Comparison of ENCODE assay signal across 10 cellular contexts in the genomic region with DNA sequence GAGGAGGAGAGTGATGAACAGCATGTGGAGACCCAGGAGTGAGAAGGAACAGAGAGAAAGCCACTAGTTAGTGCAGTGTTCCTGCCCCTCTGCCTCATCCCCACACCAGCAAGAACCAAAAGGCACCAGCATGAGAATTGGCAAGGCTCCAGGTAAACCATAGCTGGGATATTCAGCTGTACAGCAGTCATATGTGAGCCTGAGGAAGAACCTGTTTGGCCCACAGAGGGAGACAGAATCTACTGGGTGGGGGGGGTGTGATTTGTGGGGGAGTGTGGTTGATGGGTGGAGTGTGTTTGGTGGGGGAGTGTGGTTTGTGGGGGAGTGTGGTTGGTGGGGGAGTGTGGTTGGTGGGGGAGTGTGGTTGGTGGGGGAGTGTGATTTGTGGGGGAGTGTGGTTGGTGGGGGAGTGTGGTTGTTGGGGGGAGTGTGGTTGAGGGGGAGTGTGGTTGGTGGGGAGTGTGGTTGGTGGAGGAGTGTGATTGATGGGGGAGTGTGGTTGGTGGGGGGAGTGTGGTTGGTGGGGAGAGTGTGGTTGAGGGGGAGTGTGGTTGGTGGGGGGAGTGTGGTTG. TPM values are rescaled to one million over a fixed set of nuclear protein-coding genes. Genes with fewer than 3 reads are reported as not detected.
DNase-seq lines count a peak whose midpoint lies in the region; ATAC-seq and TF ChIP-seq lines count a peak whose summit lies in the region.
"Had no signal": no experiment of that assay in that cellular context is flagged by ENCODE, and none has a peak within 500 bp of the region (broad histone marks: within the 10 kb centered on the region; RNA-seq: fewer than 3 reads in every experiment).

No MANE protein-coding gene starts in this region.

- CTCF ChIA-PET in AG04450 (lab: Charles Lee) = no interaction called here
- CTCF ChIA-PET in activated CD4-positive, alpha-beta memory T cell treated with anti-CD3 and anti-CD28 coated beads, Interleukin-2, amount 10 ng/mL, durations not matched to agents 7 days and 5 days (lab: Charles Lee) = no interaction called here

- POLR2A ChIA-PET in AG04450 (lab: Yijun Ruan, JAX) = no interaction called here
- POLR2A ChIA-PET in activated CD4-positive, alpha-beta memory T cell treated with anti-CD3 and anti-CD28 coated beads, Interleukin-2, amount 10 ng/mL, durations not matched to agents 7 days and 5 days (lab: Charles Lee) = no interaction called here

- no peaks in the 10 kb centered on the region for H3K27me3 Mint-ChIP-seq in activated CD4-positive, alpha-beta memory T cell treated with anti-CD3 and anti-CD28 coated beads, Interleukin-2, amount 10 ng/mL, durations not matched to agents 7 days and 5 days

- H3K4me1 Mint-ChIP-seq in activated CD4-positive, alpha-beta memory T cell treated with anti-CD3 and anti-CD28 coated beads, Interleukin-2, amount 10 ng/mL, durations not matched to agents 7 days and 5 days = peaks cover 22% of the 10 kb centered on the region

- H3K27ac ChIP-seq in AG04450 (ENCODE audit: low read depth, low read length) (peak overlapping the region; percentile 31), GM23248 (peak overlapping the region; percentile 74)
- H3K27ac ChIP-seq: testis had no signal

- peaks cover 6% of the 10 kb centered on the region for H3K9me3 Mint-ChIP-seq in activated CD4-positive, alpha-beta memory T cell treated with anti-CD3 and anti-CD28 coated beads, Interleukin-2, amount 10 ng/mL, durations not matched to agents 7 days and 5 days

- no peak overlapping the region for H2AFZ ChIP-seq in GM23248

- 0 out of 2 replicates have a peak, but pooled peaks cover 2% of the 10 kb centered on the region for H4K20me1 ChIP-seq in GM23248 (ENCODE audit: insufficient read depth)

- no peak overlapping the region for H3K4me3 Mint-ChIP-seq in activated CD4-positive, alpha-beta memory T cell treated with anti-CD3 and anti-CD28 coated beads, Interleukin-2, amount 10 ng/mL, durations not matched to agents 7 days and 5 days

- no peaks in the 10 kb centered on the region for H3K9me3 ChIP-seq in AG04450 (ENCODE audit: control insufficient read depth, insufficient read depth, low read length)
- H3K9me3 ChIP-seq in GM23248 (ENCODE audit: low read depth) = no peaks in the 10 kb centered on the region
- H3K9me3 ChIP-seq: testis had no signal

- H3F3A ChIP-seq in GM23248 (ENCODE audit: insufficient read depth) = peaks cover 25% of the 10 kb centered on the region

- peak overlapping the region; percentile 12 for H3K27ac Mint-ChIP-seq in activated CD4-positive, alpha-beta memory T cell treated with anti-CD3 and anti-CD28 coated beads, Interleukin-2, amount 10 ng/mL, durations not matched to agents 7 days and 5 days

- no peaks in the 10 kb centered on the region for H3K36me3 ChIP-seq in GM23248 (ENCODE audit: low read depth)

- H3K4me2 ChIP-seq in GM23248 (ENCODE audit: unreplicated experiment) = peak overlapping the region; percentile 72

- no peak for TF ChIP-seq CTCF in AG04450 (IDR thresholded peaks at IDR 0.05; ENCODE audit: low read depth, low read length)
- no peak for TF ChIP-seq CTCF in fibroblast of the aortic adventitia (IDR thresholded peaks at IDR 0.05; ENCODE audit: insufficient read depth, low read length)

- peaks cover 31% of the 10 kb centered on the region for H3K36me3 Mint-ChIP-seq in activated CD4-positive, alpha-beta memory T cell treated with anti-CD3 and anti-CD28 coated beads, Interleukin-2, amount 10 ng/mL, durations not matched to agents 7 days and 5 days (ENCODE audit: low read depth)

- in situ Hi-C loops in GM23248 (cut with MboI) = no loop called here

- peak; percentile 38 for DNase-seq in AG04450 (ENCODE audit: low read depth, low spot score)
- DNase-seq in GM23248 = peak; percentile 78
- DNase-seq in activated CD4-positive, alpha-beta memory T cell treated with anti-CD3 and anti-CD28 coated beads, Interleukin-2, amount 10 ng/mL, durations not matched to agents 7 days and 5 days = no peak
- DNase-seq in fibroblast of the aortic adventitia (ENCODE audit: low read depth) = peak; percentile 64
- DNase-seq: testis had no signal

- H3K27me3 ChIP-seq in AG04450 (ENCODE audit: control insufficient read depth, insufficient read depth, low read length) = no peaks in the 10 kb centered on the region
- no peaks in the 10 kb centered on the region for H3K27me3 ChIP-seq in GM23248 (replicated peaks; ENCODE audit: insufficient read depth)
- H3K27me3 ChIP-seq: testis had no signal

- peaks cover 75% of the 10 kb centered on the region for H3K79me2 ChIP-seq in GM23248 (ENCODE audit: insufficient read depth)

- H3K4me3 ChIP-seq in AG04450 (ENCODE audit: low read depth, low read length) (no peak overlapping the region), GM23248 (no peak overlapping the region), fibroblast of the aortic adventitia (ENCODE audit: low read depth, low read length) (no peak overlapping the region)
- H3K4me3 ChIP-seq: GM12878, testis had no signal

- H3K9me2 ChIP-seq in GM23248 (ENCODE audit: insufficient read depth) = no peaks in the 10 kb centered on the region

- peak overlapping the region; percentile 39; the same call in 1 of the 2 replicates for H3K9ac ChIP-seq in GM23248

- peaks cover 33% of the 10 kb centered on the region for H3K4me1 ChIP-seq in GM23248 (ENCODE audit: insufficient read depth)

- no peak for ATAC-seq in HG02610 (IDR thresholded peaks at IDR 0.05; ENCODE audit: unreplicated experiment)
- ATAC-seq in HG03439 (IDR thresholded peaks at IDR 0.05; ENCODE audit: unreplicated experiment) = no peak
- ATAC-seq in GM21447 (IDR thresholded peaks at IDR 0.05; ENCODE audit: unreplicated experiment) = no peak
- no peak for ATAC-seq in HG03432 (IDR thresholded peaks at IDR 0.05; ENCODE audit: unreplicated experiment)
- ATAC-seq: GM12878 had no signal

RNA-seq across cellular contexts. Expression of gene MINK1, which starts 19.4 kb away (rescaled TPM):
- polyA plus RNA-seq in AG04450 (2011; rRNA removed) (29.4 and 30.7 TPM in 2 replicates), GM23248 (2016; fragmentation: Nextera tagmentation; extraction: Ambion mirVana) (21.0 and 24.2 TPM in 2 replicates)
- polyA minus RNA-seq in AG04450 (2011; rRNA and poly(A)+ RNA removed) = 46.8 and 50.7 TPM in 2 replicates
- 31.5 and 34.5 TPM in 2 replicates for total RNA-seq in GM23248 (2014; rRNA removed; shearing (Covaris generic))
- total RNA-seq in activated CD4-positive, alpha-beta memory T cell treated with anti-CD3 and anti-CD28 coated beads, Interleukin-2, amount 10 ng/mL, durations not matched to agents 7 days and 5 days = 100 to 1,000 TPM; 107 to 109 TPM
- total RNA-seq in fibroblast of the aortic adventitia (ENCODE audit: low replicate concordance) = 38.4 and 48.5 TPM in 2 replicates

RNA-seq across cellular contexts. Expression of gene PLD2, which starts 45.6 kb away (rescaled TPM):
- polyA plus RNA-seq in AG04450 (2011; rRNA removed) (18.9 and 22.2 TPM in 2 replicates), GM23248 (2016; fragmentation: Nextera tagmentation; extraction: Ambion mirVana) (11.9 and 12.3 TPM in 2 replicates)
- 31.7 and 37.7 TPM in 2 replicates for polyA minus RNA-seq in AG04450 (2011; rRNA and poly(A)+ RNA removed)
- 20.9 and 22.0 TPM in 2 replicates for total RNA-seq in GM23248 (2014; rRNA removed; shearing (Covaris generic))
- 10 to 100 TPM; 17.4 to 20.7 TPM for total RNA-seq in activated CD4-positive, alpha-beta memory T cell treated with anti-CD3 and anti-CD28 coated beads, Interleukin-2, amount 10 ng/mL, durations not matched to agents 7 days and 5 days
- total RNA-seq in fibroblast of the aortic adventitia (ENCODE audit: low replicate concordance) = 14.4 and 18.4 TPM in 2 replicates

RNA-seq across cellular contexts. Expression of gene C17orf107, which starts 46.7 kb away (rescaled TPM):
- polyA plus RNA-seq in AG04450 (2011; rRNA removed) (1.0 TPM in 2 replicates), GM23248 (2016; fragmentation: Nextera tagmentation; extraction: Ambion mirVana) (2.7 and 3.9 TPM in 2 replicates)
- 0.87 and 1.1 TPM in 2 replicates for polyA minus RNA-seq in AG04450 (2011; rRNA and poly(A)+ RNA removed)
- total RNA-seq in GM23248 (2014; rRNA removed; shearing (Covaris generic)) = 3.8 and 8.8 TPM in 2 replicates
- total RNA-seq in activated CD4-positive, alpha-beta memory T cell treated with anti-CD3 and anti-CD28 coated beads, Interleukin-2, amount 10 ng/mL, durations not matched to agents 7 days and 5 days = under 1 TPM; 0.58 to 0.98 TPM
- total RNA-seq in fibroblast of the aortic adventitia (ENCODE audit: low replicate concordance) = 3.8 and 4.5 TPM in 2 replicates

RNA-seq across cellular contexts. Expression of gene CHRNE, which starts 50.3 kb away (rescaled TPM):
- polyA plus RNA-seq in AG04450 (2011; rRNA removed) (0.07 and 0.19 TPM in 2 replicates), GM23248 (2016; fragmentation: Nextera tagmentation; extraction: Ambion mirVana) (0.63 and 0.84 TPM in 2 replicates)
- polyA minus RNA-seq in AG04450 (2011; rRNA and poly(A)+ RNA removed) = 0.17 and 0.46 TPM in 2 replicates
- 0.13 and 0.86 TPM in 2 replicates for total RNA-seq in GM23248 (2014; rRNA removed; shearing (Covaris generic))
- total RNA-seq in activated CD4-positive, alpha-beta memory T cell treated with anti-CD3 and anti-CD28 coated beads, Interleukin-2, amount 10 ng/mL, durations not matched to agents 7 days and 5 days = under 1 TPM; 0.33 to 0.43 TPM
- total RNA-seq in fibroblast of the aortic adventitia (ENCODE audit: low replicate concordance) = 0.33 and 4.9 TPM in 2 replicates
